In the genomic region with DNA sequence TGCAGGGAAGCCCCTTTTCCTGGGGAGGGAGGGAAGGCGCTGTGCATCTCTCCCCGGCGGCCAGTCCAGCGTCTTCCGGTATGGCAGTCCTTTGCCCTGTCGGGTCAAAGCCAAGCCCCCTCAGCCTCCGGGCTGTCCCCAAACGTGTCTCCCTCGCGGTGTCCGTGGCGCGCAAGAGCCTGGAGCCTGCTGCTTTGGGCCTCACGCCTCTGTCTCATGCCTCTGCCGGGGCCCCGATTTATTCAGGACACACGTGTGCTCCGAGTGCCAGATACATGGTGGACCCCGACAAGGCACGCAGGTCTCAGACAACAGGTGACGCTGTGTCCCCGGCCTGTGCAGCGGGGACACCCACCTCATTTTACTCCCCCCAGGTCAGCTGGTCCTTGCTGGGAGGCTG, we compare ENCODE assay signal across 13 cellular contexts.
A peak's percentile ranks its signal among the peaks of the same experiment; 100 is the strongest.
DNase-seq lines count a peak whose midpoint lies in the region; ATAC-seq, FAIRE-seq and TF ChIP-seq lines count a peak whose summit lies in the region.
"Had no signal": no experiment of that assay in that cellular context is flagged by ENCODE, and none has a peak within 500 bp of the region (broad histone marks: within the 10 kb centered on the region; RNA-seq: fewer than 3 reads in every experiment).

No MANE protein-coding gene starts in this region.

- no peak overlapping the region for H3K27ac Mint-ChIP-seq in neural crest cell (ENCODE audit: unreplicated experiment)
- no peak overlapping the region for H3K27ac Mint-ChIP-seq in CD4-positive, alpha-beta memory T cell
- H3K27ac Mint-ChIP-seq: dendritic cell treated with granulocyte-macrophage colony-stimulating factor and Interleukin-4, amounts not matched to agents 40 ng/mL and 50 ng/mL, for 4 days; T-helper 1 cell treated with Interleukin-12 subunit alpha and Interleukin-12 subunit beta and Interleukin-4 antibody, amounts not matched to agents 30 μg/mL and 1 μg/mL, for 36 hours had no signal

- DNase-seq in NCI-H460 (ENCODE audit: extremely low read depth, low read depth) (peak; percentile 6), cardiac muscle cell (ENCODE audit: low read depth in 1 of 2, low spot score in 1 of 2) (peak in 1 of 2 donors; percentile 63), neural crest cell (ENCODE audit: low read depth, low spot score) (peak; percentile 18), urothelium cell line (ENCODE audit: low spot score) (no peak), GDM1 (lab: John Stamatoyannopoulos, UW) (no peak)
- no peak for DNase-seq in CD4-positive, alpha-beta memory T cell
- DNase-seq: C1 segment of cervical spinal cord had no signal

- no peaks in the 10 kb centered on the region for H3K36me3 Mint-ChIP-seq in neural crest cell (ENCODE audit: low read depth)
- H3K36me3 Mint-ChIP-seq in CD4-positive, alpha-beta memory T cell, result no peaks in the 10 kb centered on the region
- H3K36me3 Mint-ChIP-seq: activated naive CD4-positive, alpha-beta T cell treated with anti-CD3 and anti-CD28 coated beads, Interleukin-2, amount 50 U/mL, for 72 hours had no signal

- FAIRE-seq in urothelium cell line (lab: Jason Lieb, UNC), result no peak
- FAIRE-seq: G401.6 had no signal

- no peaks in the 10 kb centered on the region for H4K20me1 ChIP-seq in DOHH2 (ENCODE audit: control insufficient read depth, insufficient read depth, low read depth, low read length)

- H3K9me3 ChIP-seq in DOHH2 (ENCODE audit: control insufficient read depth, insufficient read depth, low read length) (no peaks in the 10 kb centered on the region), cardiac muscle cell (ENCODE audit: low read depth) (no peaks in the 10 kb centered on the region)
- no peaks in the 10 kb centered on the region for H3K9me3 ChIP-seq in CD4-positive, alpha-beta memory T cell (ENCODE audit: control insufficient read depth in 1 of 2, low read length in 2 of 2)

- H3K4me3 Mint-ChIP-seq in neural crest cell, result peak overlapping the region; percentile 75
- peak overlapping the region in 3 of 8 donors; percentile 20 to 42 (median 36) for H3K4me3 Mint-ChIP-seq in CD4-positive, alpha-beta memory T cell

- H3K27ac ChIP-seq in DOHH2 (ENCODE audit: low read depth, low read length) (no peak overlapping the region), cardiac muscle cell (peak overlapping the region; percentile 57)
- H3K27ac ChIP-seq in CD4-positive, alpha-beta memory T cell (ENCODE audit: low read depth, low read length), result no peak overlapping the region

- no peak for ATAC-seq in HG03196 (IDR thresholded peaks at IDR 0.05; ENCODE audit: unreplicated experiment)

- TF ChIP-seq CTCF in DOHH2 (IDR thresholded peaks at IDR 0.05; ENCODE audit: low read depth, low read length, poor library complexity, severe bottlenecking), result no peak
- TF ChIP-seq CTCF in cardiac muscle cell (IDR thresholded peaks at IDR 0.05; ENCODE audit: low read depth, low read length), result no peak
- no peak for TF ChIP-seq CTCF in neural crest cell (conservative IDR thresholded peaks at IDR 0.05)

- H3K4me1 ChIP-seq in DOHH2 (ENCODE audit: control insufficient read depth, low read length), result peaks cover 66% of the 10 kb centered on the region
- H3K4me1 ChIP-seq in cardiac muscle cell (ENCODE audit: low read depth), result peaks cover 38% of the 10 kb centered on the region
- no peaks in the 10 kb centered on the region for H3K4me1 ChIP-seq in CD4-positive, alpha-beta memory T cell (ENCODE audit: insufficient read depth, low read length)

- H3K9me3 Mint-ChIP-seq in neural crest cell, result no peaks in the 10 kb centered on the region
- H3K9me3 Mint-ChIP-seq in CD4-positive, alpha-beta memory T cell, result no peaks in the 10 kb centered on the region
- H3K9me3 Mint-ChIP-seq: activated naive CD4-positive, alpha-beta T cell treated with anti-CD3 and anti-CD28 coated beads, Interleukin-2, amount 50 U/mL, for 72 hours; dendritic cell treated with granulocyte-macrophage colony-stimulating factor and Interleukin-4, amounts not matched to agents 40 ng/mL and 50 ng/mL, for 4 days; T-helper 1 cell treated with Interleukin-12 subunit alpha and Interleukin-12 subunit beta and Interleukin-4 antibody, amounts not matched to agents 30 μg/mL and 1 μg/mL, for 36 hours had no signal

- peaks cover 31% of the 10 kb centered on the region for H3K4me1 Mint-ChIP-seq in neural crest cell
- H3K4me1 Mint-ChIP-seq in CD4-positive, alpha-beta memory T cell, result peaks cover 5 to 20% (median 8%) of the 10 kb centered on the region in 4 donors

- H3K36me3 ChIP-seq in DOHH2 (ENCODE audit: control insufficient read depth, low read length) (no peaks in the 10 kb centered on the region), cardiac muscle cell (no peaks in the 10 kb centered on the region)
- H3K36me3 ChIP-seq in CD4-positive, alpha-beta memory T cell (ENCODE audit: insufficient read depth, low read length), result no peaks in the 10 kb centered on the region

- H3K27me3 Mint-ChIP-seq in neural crest cell (ENCODE audit: low read depth), result peaks cover 65% of the 10 kb centered on the region
- H3K27me3 Mint-ChIP-seq in CD4-positive, alpha-beta memory T cell, result peaks cover 31 to 38% of the 10 kb centered on the region in 2 donors

- peaks cover 11% of the 10 kb centered on the region; the same call in 1 of the 2 replicates for H3F3A ChIP-seq in DOHH2 (ENCODE audit: control insufficient read depth, insufficient read depth)

- H3K27me3 ChIP-seq in DOHH2 (ENCODE audit: control insufficient read depth, low read length) (peaks cover 6% of the 10 kb centered on the region; the same call in 1 of the 2 replicates), cardiac muscle cell (no peaks in the 10 kb centered on the region)
- H3K27me3 ChIP-seq in CD4-positive, alpha-beta memory T cell (ENCODE audit: insufficient read depth, low read length), result peaks cover 3% of the 10 kb centered on the region

- intact Hi-C loops in CD4-positive, alpha-beta memory T cell (cut with micrococcal nuclease), result no loop called here

- peak overlapping the region; percentile 64 for H3K4me2 ChIP-seq in DOHH2 (ENCODE audit: low read length)

- no peaks in the 10 kb centered on the region for H3K79me2 ChIP-seq in DOHH2 (ENCODE audit: control insufficient read depth, low read length)

- POLR2A ChIA-PET in CD4-positive, alpha-beta memory T cell (lab: Charles Lee; ENCODE audit: partially characterized antibody), result no interaction called here

- H3K4me3 ChIP-seq in DOHH2 (ENCODE audit: low read length) (peak overlapping the region; percentile 55), cardiac muscle cell (peak overlapping the region; percentile 18)
- no peak overlapping the region for H3K4me3 ChIP-seq in CD4-positive, alpha-beta memory T cell (ENCODE audit: low read length in 2 of 2)

- CTCF ChIA-PET in CD4-positive, alpha-beta memory T cell (lab: Charles Lee; ENCODE audit: partially characterized antibody), result no interaction called here

- H3K9me2 ChIP-seq in DOHH2 (replicated peaks; ENCODE audit: control insufficient read depth, low read length), result no peaks in the 10 kb centered on the region

Comparison
In these comparisons a context has a peak if more than half of its experiments do, and no peak if none do; other contexts are left out.
1. H3K4me3 ChIP-seq: peak in DOHH2 (single experiment) and cardiac muscle cell (single experiment); none in CD4-positive, alpha-beta memory T cell (0 of 2).
2. DNase-seq: peak in NCI-H460 (single experiment) and neural crest cell (single experiment); none in urothelium cell line (single experiment), GDM1 (single experiment) and CD4-positive, alpha-beta memory T cell (0 of 5).